In genomic region chr12:121804417-121805111, GRCh38 we compare ENCODE assay signal across 1 cellular context.
TF ChIP-seq lines count a peak whose summit lies in the region.

No MANE protein-coding gene starts in this region.

TF ChIP-seq in K562, 482 proteins besides CTCF, POLR2A, EP300 and RAD21 (continued from another document):
- TF ChIP-seq, protein P1, sequence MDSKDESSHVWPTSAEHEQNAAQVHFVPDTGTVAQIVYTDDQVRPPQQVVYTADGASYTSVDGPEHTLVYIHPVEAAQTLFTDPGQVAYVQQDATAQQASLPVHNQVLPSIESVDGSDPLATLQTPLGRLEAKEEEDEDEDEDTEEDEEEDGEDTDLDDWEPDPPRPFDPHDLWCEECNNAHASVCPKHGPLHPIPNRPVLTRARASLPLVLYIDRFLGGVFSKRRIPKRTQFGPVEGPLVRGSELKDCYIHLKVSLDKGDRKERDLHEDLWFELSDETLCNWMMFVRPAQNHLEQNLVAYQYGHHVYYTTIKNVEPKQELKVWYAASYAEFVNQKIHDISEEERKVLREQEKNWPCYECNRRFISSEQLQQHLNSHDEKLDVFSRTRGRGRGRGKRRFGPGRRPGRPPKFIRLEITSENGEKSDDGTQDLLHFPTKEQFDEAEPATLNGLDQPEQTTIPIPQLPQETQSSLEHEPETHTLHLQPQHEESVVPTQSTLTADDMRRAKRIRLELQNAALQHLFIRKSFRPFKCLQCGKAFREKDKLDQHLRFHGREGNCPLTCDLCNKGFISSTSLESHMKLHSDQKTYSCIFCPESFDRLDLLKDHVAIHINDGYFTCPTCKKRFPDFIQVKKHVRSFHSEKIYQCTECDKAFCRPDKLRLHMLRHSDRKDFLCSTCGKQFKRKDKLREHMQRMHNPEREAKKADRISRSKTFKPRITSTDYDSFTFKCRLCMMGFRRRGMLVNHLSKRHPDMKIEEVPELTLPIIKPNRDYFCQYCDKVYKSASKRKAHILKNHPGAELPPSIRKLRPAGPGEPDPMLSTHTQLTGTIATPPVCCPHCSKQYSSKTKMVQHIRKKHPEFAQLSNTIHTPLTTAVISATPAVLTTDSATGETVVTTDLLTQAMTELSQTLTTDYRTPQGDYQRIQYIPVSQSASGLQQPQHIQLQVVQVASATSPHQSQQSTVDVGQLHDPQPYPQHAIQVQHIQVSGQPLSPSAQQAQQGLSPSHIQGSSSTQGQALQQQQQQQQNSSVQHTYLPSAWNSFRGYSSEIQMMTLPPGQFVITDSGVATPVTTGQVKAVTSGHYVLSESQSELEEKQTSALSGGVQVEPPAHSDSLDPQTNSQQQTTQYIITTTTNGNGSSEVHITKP (IDR thresholded peaks at IDR 0.05; ENCODE audit: partially characterized antibody) = peak; percentile 47
- TF ChIP-seq TOE1 (IDR thresholded peaks at IDR 0.05; ENCODE audit: borderline replicate concordance) (0 out of 2 replicates have a peak, but pooled peaks have one; percentile 23), TOE1 (CRISPR knock-in tag; IDR thresholded peaks at IDR 0.05; ENCODE audit: borderline replicate concordance, low read depth) (no peak), CREM (IDR thresholded peaks at IDR 0.05; ENCODE audit: low read depth) (no peak), RBBP5 (IDR thresholded peaks at IDR 0.05; ENCODE audit: borderline replicate concordance, insufficient read depth, low read length, poor library complexity, severe bottlenecking) (peak; percentile 38), POLR2G (IDR thresholded peaks at IDR 0.05; ENCODE audit: low read depth, low read length) (peak; percentile 62), FIP1L1 (IDR thresholded peaks at IDR 0.05; ENCODE audit: low read depth, low read length, poor library complexity, severe bottlenecking) (no peak)
- TF ChIP-seq, protein P2, sequence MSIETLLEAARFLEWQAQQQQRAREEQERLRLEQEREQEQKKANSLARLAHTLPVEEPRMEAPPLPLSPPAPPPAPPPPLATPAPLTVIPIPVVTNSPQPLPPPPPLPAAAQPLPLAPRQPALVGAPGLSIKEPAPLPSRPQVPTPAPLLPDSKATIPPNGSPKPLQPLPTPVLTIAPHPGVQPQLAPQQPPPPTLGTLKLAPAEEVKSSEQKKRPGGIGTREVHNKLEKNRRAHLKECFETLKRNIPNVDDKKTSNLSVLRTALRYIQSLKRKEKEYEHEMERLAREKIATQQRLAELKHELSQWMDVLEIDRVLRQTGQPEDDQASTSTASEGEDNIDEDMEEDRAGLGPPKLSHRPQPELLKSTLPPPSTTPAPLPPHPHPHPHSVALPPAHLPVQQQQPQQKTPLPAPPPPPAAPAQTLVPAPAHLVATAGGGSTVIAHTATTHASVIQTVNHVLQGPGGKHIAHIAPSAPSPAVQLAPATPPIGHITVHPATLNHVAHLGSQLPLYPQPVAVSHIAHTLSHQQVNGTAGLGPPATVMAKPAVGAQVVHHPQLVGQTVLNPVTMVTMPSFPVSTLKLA (conservative IDR thresholded peaks at IDR 0.05) = peak in 1 of 2 experiments; percentile 35; a peak in 1 of 4 replicates
